ENCODE assay signal across 7 cellular contexts in genomic region chr16:81076566-81077076, GRCh38. TPM values are rescaled to one million over a fixed set of nuclear protein-coding genes. Genes with fewer than 3 reads are reported as not detected.
DNase-seq lines count a peak whose midpoint lies in the region; ATAC-seq, FAIRE-seq and TF ChIP-seq lines count a peak whose summit lies in the region.

No MANE protein-coding gene starts in this region.

- FAIRE-seq in GM12878 (lab: Jason Lieb, UNC) = no peak

- in situ Hi-C loops in GM12878 (cut with MboI) = no loop called here

- H3K4me1 ChIP-seq in GM12878 (ENCODE audit: control insufficient read depth, insufficient read depth, low read length) (peaks cover 5% of the 10 kb centered on the region), iPS-18a (ENCODE audit: control insufficient read depth, low read depth, low read length) (no peaks in the 10 kb centered on the region), skeletal muscle satellite cell (ENCODE audit: control insufficient read depth, insufficient read depth, low read length) (peaks cover 10% of the 10 kb centered on the region)

- no peak for TF ChIP-seq CTCF in GM12878 (IDR thresholded peaks at IDR 0.05 in 2 of 3, conservative IDR thresholded peaks at IDR 0.05 in 1 of 3; ENCODE audit: control insufficient read depth in 2 of 3, extremely low read depth in 1 of 3, insufficient read depth in 1 of 3, low read depth in 3 of 3, low read length in 3 of 3)

- ATAC-seq in GM18517 (IDR thresholded peaks at IDR 0.05; ENCODE audit: unreplicated experiment) (peak; percentile 84), HG03045 (IDR thresholded peaks at IDR 0.05; ENCODE audit: unreplicated experiment) (peak; percentile 83), GM12878 (peak; percentile 91)

- H3K9me3 ChIP-seq in GM12878 (replicated peaks; ENCODE audit: control insufficient read depth, insufficient read depth, low read length) = no peaks in the 10 kb centered on the region
- H3K9me3 ChIP-seq in iPS-18a (ENCODE audit: control insufficient read depth, low read depth, low read length) = no peaks in the 10 kb centered on the region
- H3K9me3 ChIP-seq in skeletal muscle satellite cell (replicated peaks; ENCODE audit: low read length) = no peaks in the 10 kb centered on the region

- H3K36me3 ChIP-seq in GM12878 (ENCODE audit: control insufficient read depth in 2 of 2, insufficient read depth in 2 of 2, low read length in 1 of 2) = no peaks in the 10 kb centered on the region; a peak in 1 of 4 replicates
- no peaks in the 10 kb centered on the region for H3K36me3 ChIP-seq in iPS-18a (ENCODE audit: control insufficient read depth, low read depth, low read length)
- no peaks in the 10 kb centered on the region for H3K36me3 ChIP-seq in skeletal muscle satellite cell (ENCODE audit: insufficient read depth, low read length)

- RAD21 ChIA-PET in GM12878 (lab: Charles Lee; ENCODE audit: unreplicated experiment) = interaction anchor here (1.0 to 2.9 kb wide), 4 partner anchors 9 to 72 kb away, joined by 3 to 20 read pairs (median 6); partner anchors contain the start of gene ATMIN

- CTCF ChIA-PET in GM12878 (lab: Yijun Ruan, JAX) = interaction anchor here (0.7 to 2.9 kb wide), 9 partner anchors 31 to 647 kb away, joined by 3 to 13 read pairs (median 4); partner anchors contain the start of gene ATMIN

- H3K9ac ChIP-seq in GM12878 (ENCODE audit: control insufficient read depth, insufficient read depth, low read length) = peak overlapping the region; percentile 76
- H3K9ac ChIP-seq in iPS-18a (ENCODE audit: low read length) = peak overlapping the region; percentile 85
- H3K9ac ChIP-seq in skeletal muscle satellite cell (ENCODE audit: low read depth, low read length) = peak overlapping the region; percentile 96

- H3K27ac ChIP-seq in GM12878 (ENCODE audit: control insufficient read depth, insufficient read depth) (peak overlapping the region; percentile 69), iPS-18a (ENCODE audit: low read length) (peak overlapping the region; percentile 8)

- no peaks in the 10 kb centered on the region for H3K27me3 ChIP-seq in GM12878 (replicated peaks in 1 of 2; ENCODE audit: control insufficient read depth in 2 of 2, insufficient read depth in 2 of 2, low read length in 1 of 2)
- H3K27me3 ChIP-seq in iPS-18a (ENCODE audit: control insufficient read depth, insufficient read depth, low read length) = peaks cover 7% of the 10 kb centered on the region
- no peaks in the 10 kb centered on the region for H3K27me3 ChIP-seq in skeletal muscle satellite cell (ENCODE audit: control insufficient read depth, insufficient read depth, low read length)

- SMC1A ChIA-PET in GM12878 (lab: Charles Lee; ENCODE audit: uncharacterized antibody, unreplicated experiment) = interaction anchor here (1.2 to 1.6 kb wide), 7 partner anchors 10 to 79 kb away, joined by 3 to 5 read pairs (median 4); partner anchors contain the start of gene ATMIN

- TF ChIP-seq RAD21 in GM12878 (IDR thresholded peaks at IDR 0.05; ENCODE audit: insufficient read depth, low read depth, low read length) = no peak

- POLR2A ChIA-PET in GM12878 (lab: Charles Lee) = interaction anchor here (0.8 to 1.9 kb wide), 9 partner anchors 15 to 238 kb away, joined by 3 to 9 read pairs (median 4); partner anchors contain the start of genes ATMIN, CENPN, CMC2 and GAN

- WGBS in GM12878 (ENCODE audit: insufficient coverage, insufficient replicate concordance, low lambda C conversion rate, missing lambda C conversion rate) = 1% methylated on average over 27 of the region's 27 CpGs

- TF ChIP-seq EP300 in GM12878 (IDR thresholded peaks at IDR 0.05; ENCODE audit: borderline replicate concordance in 1 of 2, control insufficient read depth in 1 of 2, low read depth in 2 of 2, low read length in 2 of 2) = no peak

- no peaks in the 10 kb centered on the region for H4K20me1 ChIP-seq in GM12878 (ENCODE audit: control insufficient read depth, insufficient read depth)

- H3K4me3 ChIP-seq in GM12878 (peak overlapping the region; percentile 78), iPS-18a (ENCODE audit: low read length) (peak overlapping the region; percentile 72), skeletal muscle satellite cell (ENCODE audit: low read length) (peak overlapping the region; percentile 89)

- TF ChIP-seq POLR2A in GM12878 (IDR thresholded peaks at IDR 0.05; ENCODE audit: low read depth, low read length) = no peak

- no TSS peak for BruUV-seq in GM12878 (replicated peaks; lab: Mats Ljungman, UMichigan)

- H3K79me2 ChIP-seq in GM12878 (ENCODE audit: control insufficient read depth, insufficient read depth, low read length) = no peaks in the 10 kb centered on the region

- DNase-seq in NCI-H2029 treated with DMSO at 0.1 percent for 48 hours (lab: John Stamatoyannopoulos, UW) (peak; percentile 40), T1000 (lab: John Stamatoyannopoulos, UW) (peak; percentile 88), GM12878 (ENCODE audit: low read depth, low spot score) (no peak)

- peak overlapping the region; percentile 95 for H2AFZ ChIP-seq in GM12878 (ENCODE audit: control insufficient read depth, low read depth, low read length)

- intact Hi-C loops in GM12878 (cut with micrococcal nuclease; ENCODE audit: unreplicated experiment) = loop anchor here (1.0 to 2.0 kb wide), 3 partner anchors 20 to 69 kb away; partner anchors contain the start of genes CENPN and GCSH

- H3K4me2 ChIP-seq in GM12878 (ENCODE audit: control insufficient read depth, insufficient read depth) (peak overlapping the region; percentile 80), skeletal muscle satellite cell (ENCODE audit: low read length) (peak overlapping the region; percentile 96)

TF ChIP-seq in GM12878, 131 proteins besides CTCF, POLR2A, EP300 and RAD21 (continues in another document):
- TF ChIP-seq KDM1A (IDR thresholded peaks at IDR 0.05; ENCODE audit: borderline replicate concordance) = no peak

RNA-seq across cellular contexts. Expression of gene C16orf46, which starts 0.4 kb away (rescaled TPM):
- 0.23 and 1.8 TPM in 2 replicates for total RNA-seq in GM12878 (2013; cell fraction: nucleolus; rRNA removed)
- total RNA-seq in GM12878 (2014; rRNA removed) (0.05 TPM in 1 of 2 replicates, not detected in the other), GM12878 (2014; rRNA removed; fragmentation: Illumina TruSeq; extraction: Trizol) (not detected in 2 replicates), GM12878 (2021) (not detected in 2 replicates)
- polyA plus RNA-seq in GM12878 (2011; ENCODE audit: low read depth) = not detected
- polyA plus RNA-seq in GM12878 (2011; rRNA removed) (0.22 and 0.23 TPM in 2 replicates), GM12878 (2014; fragmentation: Illumina TruSeq; extraction: Trizol) (0.54 TPM in 1 of 2 replicates, not detected in the other), GM12878 (2014; fragmentation: Nextera tagmentation; extraction: Ambion mirVana) (under 1 TPM in 1 of 2 experiments, not detected in 1; 0.04 TPM), GM12878 (2014; rRNA removed) (0.05 TPM in 1 of 2 replicates, not detected in the other), GM12878 (2016; fragmentation: Nextera tagmentation; extraction: Ambion mirVana) (under 1 TPM; 0.06 to 0.46 TPM)
- 0.42 and 0.69 TPM in 2 replicates for polyA plus RNA-seq in GM12878 (2011; cell fraction: cytosol; rRNA removed)
- 0.10 and 0.34 TPM in 2 replicates for polyA plus RNA-seq in GM12878 (2011; cell fraction: nucleus; rRNA removed)
- 0.18 and 0.31 TPM in 2 replicates for polyA plus RNA-seq in GM12878 (2012)
- polyA minus RNA-seq in GM12878 (2011; rRNA and poly(A)+ RNA removed) = not detected in 2 replicates
- not detected in 2 replicates for polyA minus RNA-seq in GM12878 (2011; cell fraction: cytosol; rRNA and poly(A)+ RNA removed)
- polyA minus RNA-seq in GM12878 (2011; cell fraction: nucleus; rRNA and poly(A)+ RNA removed) = 0.48 TPM in 1 of 2 replicates, not detected in the other
- total RNA-seq in skeletal muscle satellite cell (2012; rRNA removed) = 0.76 TPM in 1 of 2 replicates, not detected in the other

RNA-seq across cellular contexts. Expression of gene GCSH, which starts 19.6 kb away (rescaled TPM):
- 12.8 and 14.5 TPM in 2 replicates for total RNA-seq in GM12878 (2013; cell fraction: nucleolus; rRNA removed)
- total RNA-seq in GM12878 (2014; rRNA removed) (23.9 and 27.0 TPM in 2 replicates), GM12878 (2014; rRNA removed; fragmentation: Illumina TruSeq; extraction: Trizol) (38.9 and 44.3 TPM in 2 replicates), GM12878 (2021) (27.1 and 30.9 TPM in 2 replicates)
- polyA plus RNA-seq in GM12878 (2011; ENCODE audit: low read depth) = 6.1 TPM
- polyA plus RNA-seq in GM12878 (2011; rRNA removed) (27.3 and 55.1 TPM in 2 replicates), GM12878 (2014; fragmentation: Illumina TruSeq; extraction: Trizol) (47.6 and 60.6 TPM in 2 replicates), GM12878 (2014; fragmentation: Nextera tagmentation; extraction: Ambion mirVana) (10 to 100 TPM; 14.7 to 40.2 TPM), GM12878 (2014; rRNA removed) (38.3 TPM in 2 replicates), GM12878 (2016; fragmentation: Nextera tagmentation; extraction: Ambion mirVana) (100 to 1,000 TPM in 1 of 2 experiments, 10 to 100 TPM in 1; 98.5 to 108 TPM)
- 8.5 and 11.5 TPM in 2 replicates for polyA plus RNA-seq in GM12878 (2011; cell fraction: cytosol; rRNA removed)
- 6.1 and 8.4 TPM in 2 replicates for polyA plus RNA-seq in GM12878 (2011; cell fraction: nucleus; rRNA removed)
- 18.9 and 20.5 TPM in 2 replicates for polyA plus RNA-seq in GM12878 (2012)
- polyA minus RNA-seq in GM12878 (2011; rRNA and poly(A)+ RNA removed) = 1.8 and 3.9 TPM in 2 replicates
- 4.7 and 8.6 TPM in 2 replicates for polyA minus RNA-seq in GM12878 (2011; cell fraction: cytosol; rRNA and poly(A)+ RNA removed)
- 2.4 and 4.4 TPM in 2 replicates for polyA minus RNA-seq in GM12878 (2011; cell fraction: nucleus; rRNA and poly(A)+ RNA removed)
- total RNA-seq in skeletal muscle satellite cell (2012; rRNA removed) = 31.2 and 36.7 TPM in 2 replicates

RNA-seq across cellular contexts. Expression of gene ATMIN, which starts 41.0 kb away (rescaled TPM):
- 15.5 and 18.6 TPM in 2 replicates for total RNA-seq in GM12878 (2013; cell fraction: nucleolus; rRNA removed)
- total RNA-seq in GM12878 (2014; rRNA removed) (23.5 and 24.6 TPM in 2 replicates), GM12878 (2014; rRNA removed; fragmentation: Illumina TruSeq; extraction: Trizol) (25.6 and 28.9 TPM in 2 replicates), GM12878 (2021) (17.8 and 21.9 TPM in 2 replicates)
- 9.5 TPM for polyA plus RNA-seq in GM12878 (2011; ENCODE audit: low read depth)
- polyA plus RNA-seq in GM12878 (2011; rRNA removed) (25.8 and 26.4 TPM in 2 replicates), GM12878 (2014; fragmentation: Illumina TruSeq; extraction: Trizol) (25.9 and 34.2 TPM in 2 replicates), GM12878 (2014; fragmentation: Nextera tagmentation; extraction: Ambion mirVana) (1 to 10 TPM; 5.2 to 8.7 TPM), GM12878 (2014; rRNA removed) (14.3 and 14.7 TPM in 2 replicates), GM12878 (2016; fragmentation: Nextera tagmentation; extraction: Ambion mirVana) (1 to 10 TPM; 7.1 to 8.3 TPM)
- polyA plus RNA-seq in GM12878 (2011; cell fraction: cytosol; rRNA removed) = 16.5 and 17.5 TPM in 2 replicates
- polyA plus RNA-seq in GM12878 (2011; cell fraction: nucleus; rRNA removed) = 7.8 TPM in 2 replicates
- polyA plus RNA-seq in GM12878 (2012) = 10.6 and 10.9 TPM in 2 replicates
- 26.2 and 29.7 TPM in 2 replicates for polyA minus RNA-seq in GM12878 (2011; rRNA and poly(A)+ RNA removed)
- 9.5 and 10.3 TPM in 2 replicates for polyA minus RNA-seq in GM12878 (2011; cell fraction: cytosol; rRNA and poly(A)+ RNA removed)
- polyA minus RNA-seq in GM12878 (2011; cell fraction: nucleus; rRNA and poly(A)+ RNA removed) = 7.0 and 9.8 TPM in 2 replicates
- total RNA-seq in skeletal muscle satellite cell (2012; rRNA removed) = 24.6 and 26.4 TPM in 2 replicates
